In genomic region chr2:45311559-45311958, GRCh38 we compare ENCODE assay signal across 28 cellular contexts.
"Had no signal": no experiment of that assay in that cellular context is flagged by ENCODE, and none has a peak within 500 bp of the region (broad histone marks: within the 10 kb centered on the region; RNA-seq: fewer than 3 reads in every experiment).

No MANE protein-coding gene starts in this region.

- H3K9me3 ChIP-seq: adrenal gland, ascending aorta, colonic mucosa, gastrocnemius medialis, ovary, prostate gland, spleen, thyroid gland, upper lobe of right lung had no signal

- H3K4me3 Mint-ChIP-seq: activated naive CD8-positive, alpha-beta T cell; activated T-cell treated with anti-CD3 and anti-CD28 coated beads, Interleukin-2, amount 50 U/mL, for 72 hours; brain; memory B cell; natural killer cell treated with Interleukin-12 subunit alpha and Interleukin-12 subunit beta and Interleukin-15 and Interleukin-18, amount 100 ng/mL, for 72 hours; stimulated activated naive CD8-positive, alpha-beta T cell treated with anti-CD3 and anti-CD28 coated beads, Interleukin-15, amount 100 ng/mL, for 72 hours had no signal

- H3K4me1 Mint-ChIP-seq: brain; memory B cell; stimulated activated naive CD8-positive, alpha-beta T cell treated with anti-CD3 and anti-CD28 coated beads, Interleukin-15, amount 100 ng/mL, for 72 hours had no signal

- H3K9me3 Mint-ChIP-seq: activated T-cell treated with anti-CD3 and anti-CD28 coated beads, Interleukin-2, amount 50 U/mL, for 72 hours; natural killer cell treated with Interleukin-12 subunit alpha and Interleukin-12 subunit beta and Interleukin-15 and Interleukin-18, amount 100 ng/mL, for 72 hours; stimulated activated naive CD8-positive, alpha-beta T cell treated with anti-CD3 and anti-CD28 coated beads, Interleukin-15, amount 100 ng/mL, for 72 hours had no signal

- H3K36me3 ChIP-seq: adrenal gland, ascending aorta, cardiac muscle cell, colonic mucosa, gastrocnemius medialis, ovary, prostate gland, spleen, thyroid gland, upper lobe of right lung had no signal

- H3K36me3 Mint-ChIP-seq: activated naive CD8-positive, alpha-beta T cell; brain; natural killer cell treated with Interleukin-12 subunit alpha and Interleukin-12 subunit beta and Interleukin-15 and Interleukin-18, amount 100 ng/mL, for 72 hours had no signal

- DNase-seq: activated CD4-positive, alpha-beta T cell treated with anti-CD3 and anti-CD28 coated beads for 4 hours; activated CD4-positive, alpha-beta T cell treated with anti-CD3 and anti-CD28 coated beads, Interleukin-2, amount 50 U/mL, for 4 hours; activated effector memory CD4-positive, alpha-beta T cell treated with Interleukin-2 at 50 U/mL for 16 hours; activated naive CD4-positive, alpha-beta T cell treated with Interleukin-2 at 50 U/mL for 16 hours; activated T-cell treated with anti-CD3 and anti-CD28 coated beads for 4 hours; activated T-cell treated with anti-CD3 and anti-CD28 coated beads, Interleukin-2, amount 50 U/mL, for 72 hours; adrenal gland; cerebellar nuclear complex; colonic mucosa; effector CD8-positive, alpha-beta T cell; gastrocnemius medialis; glutamatergic neuron; left cardiac atrium; ovary; spleen; stimulated activated CD4-positive, alpha-beta T cell treated with anti-CD3 and anti-CD28 coated beads, Interleukin-2, amount 100 ng/mL, for 48 hours; stimulated activated naive CD8-positive, alpha-beta T cell treated with anti-CD3 and anti-CD28 coated beads, Interleukin-15, amount 100 ng/mL, for 72 hours; substantia nigra; thyroid gland; upper lobe of right lung had no signal

- H3K27ac ChIP-seq: adrenal gland, ascending aorta, cardiac muscle cell, colonic mucosa, gastrocnemius medialis, ovary, prostate gland, SK-N-MC, spleen, thyroid gland, upper lobe of right lung had no signal

- ATAC-seq: activated T-cell treated with anti-CD3 and anti-CD28 coated beads, Interleukin-2, amount 50 U/mL, for 72 hours; gastrocnemius medialis; left cardiac atrium; stimulated activated naive CD8-positive, alpha-beta T cell treated with anti-CD3 and anti-CD28 coated beads, Interleukin-15, amount 100 ng/mL, for 72 hours; upper lobe of right lung had no signal

- H3K4me3 ChIP-seq: adrenal gland, ascending aorta, cardiac muscle cell, colonic mucosa, gastrocnemius medialis, ovary, prostate gland, SK-N-MC, spleen, thyroid gland, upper lobe of right lung had no signal

- H3K4me1 ChIP-seq: adrenal gland, ascending aorta, colonic mucosa, gastrocnemius medialis, prostate gland, spleen, thyroid gland, upper lobe of right lung had no signal

- H3K27ac Mint-ChIP-seq: activated naive CD8-positive, alpha-beta T cell; activated T-cell treated with anti-CD3 and anti-CD28 coated beads, Interleukin-2, amount 50 U/mL, for 72 hours; brain; memory B cell; natural killer cell treated with Interleukin-12 subunit alpha and Interleukin-12 subunit beta and Interleukin-15 and Interleukin-18, amount 100 ng/mL, for 72 hours; stimulated activated naive CD8-positive, alpha-beta T cell treated with anti-CD3 and anti-CD28 coated beads, Interleukin-15, amount 100 ng/mL, for 72 hours had no signal

- H3K27me3 ChIP-seq: adrenal gland, ascending aorta, cardiac muscle cell, colonic mucosa, gastrocnemius medialis, ovary, thyroid gland, upper lobe of right lung had no signal
